In the genomic region with DNA sequence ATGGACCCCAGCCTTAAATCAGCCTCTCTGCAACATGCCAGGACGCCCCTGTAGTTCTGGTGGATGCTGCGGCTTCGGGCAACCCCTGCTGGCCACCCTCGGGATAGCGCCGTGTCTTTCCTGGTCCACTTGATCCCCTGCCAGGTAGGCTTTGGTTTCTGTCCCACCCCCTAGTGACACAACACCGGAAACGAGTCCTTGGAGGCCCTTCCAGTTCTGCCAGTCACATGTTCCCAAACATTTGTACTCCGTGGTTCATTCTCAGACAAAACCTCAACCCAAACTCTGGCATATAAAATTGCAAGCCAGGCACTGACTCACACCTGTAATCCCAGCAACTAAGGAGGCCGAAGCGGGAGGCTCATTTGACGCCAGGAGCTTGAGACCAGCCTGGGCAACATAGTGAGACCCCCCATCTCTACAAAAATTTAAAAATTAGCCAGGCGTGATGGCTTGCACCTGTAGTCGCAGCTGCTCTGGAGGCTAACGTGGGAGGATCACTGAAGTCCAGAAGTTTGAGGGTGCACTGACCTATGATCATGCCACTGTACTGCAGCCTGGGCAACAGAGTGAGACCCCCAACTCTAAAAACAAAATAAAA, we compare ENCODE assay signal across 8 cellular contexts. TPM values are rescaled to one million over a fixed set of nuclear protein-coding genes. Genes with fewer than 3 reads are reported as not detected.
DNase-seq lines count a peak whose midpoint lies in the region; ATAC-seq and TF ChIP-seq lines count a peak whose summit lies in the region.

No MANE protein-coding gene starts in this region.

- TF ChIP-seq CTCF in WERI-Rb-1 (IDR thresholded peaks at IDR 0.05; ENCODE audit: low read depth, low read length) = peak; percentile 97
- peak; percentile 83 to 95 (median 93) for TF ChIP-seq CTCF in breast epithelium (IDR thresholded peaks at IDR 0.05)

- H3K27me3 ChIP-seq in BLaER1 = no peaks in the 10 kb centered on the region
- H3K27me3 ChIP-seq in WERI-Rb-1 (ENCODE audit: insufficient read depth, low read depth, severe bottlenecking) = no peaks in the 10 kb centered on the region
- H3K27me3 ChIP-seq in breast epithelium = no peaks in the 10 kb centered on the region

- H3K4me1 ChIP-seq in BLaER1 (peaks cover 55% of the 10 kb centered on the region), breast epithelium (no peaks in the 10 kb centered on the region)

- H3K36me3 ChIP-seq in BLaER1 (peaks cover 54% of the 10 kb centered on the region), WERI-Rb-1 (peaks cover 7% of the 10 kb centered on the region), breast epithelium (no peaks in the 10 kb centered on the region)

- H3K27ac ChIP-seq in BLaER1 (no peak overlapping the region), WERI-Rb-1 (no peak overlapping the region), breast epithelium (peak overlapping the region; percentile 67 to 68)

- no peak for TF ChIP-seq POLR2A in breast epithelium (IDR thresholded peaks at IDR 0.05)

- intact Hi-C loops in breast epithelium (cut with DNase I; ENCODE audit: low total_unique reads) = no loop called here

- no peak overlapping the region for H3K4me3 ChIP-seq in BLaER1
- no peak overlapping the region for H3K4me3 ChIP-seq in WERI-Rb-1 (ENCODE audit: low read depth, low read length)
- peak overlapping the region in 2 of 3 donors; percentile 20 to 40 for H3K4me3 ChIP-seq in breast epithelium

- H3K9ac ChIP-seq in BLaER1 = no peak overlapping the region

- ATAC-seq in GM21423 (IDR thresholded peaks at IDR 0.05; ENCODE audit: unreplicated experiment) = peak; percentile 72
- ATAC-seq in GM18861 (IDR thresholded peaks at IDR 0.05; ENCODE audit: unreplicated experiment) = no peak

- DNase-seq in NCI-H2029 (lab: John Stamatoyannopoulos, UW) = peak; percentile 95
- DNase-seq in WERI-Rb-1 = peak; percentile 85
- peak; percentile 88 to 93 for DNase-seq in breast epithelium (ENCODE audit: low spot score in 2 of 2)
- peak; percentile 84 for DNase-seq in iris pigment epithelial cell (ENCODE audit: low read depth)
- peak in 3 of 4 experiments; percentile 61 to 67 (median 62) for DNase-seq in stimulated activated CD4-positive, alpha-beta T cell treated with anti-CD3 and anti-CD28 coated beads, Interleukin-1b, Interleukin-23, amount 100 ng/mL, for 24 hours (ENCODE audit: low read depth in 4 of 4, low spot score in 1 of 4)

- 0 out of 2 replicates have a peak, but pooled peaks cover 8% of the 10 kb centered on the region for H4K20me1 ChIP-seq in BLaER1

- peak overlapping the region; percentile 44 for H3K4me2 ChIP-seq in BLaER1

- H3K9me3 ChIP-seq in BLaER1 = no peaks in the 10 kb centered on the region
- no peaks in the 10 kb centered on the region for H3K9me3 ChIP-seq in WERI-Rb-1 (ENCODE audit: severe bottlenecking)
- no peaks in the 10 kb centered on the region for H3K9me3 ChIP-seq in breast epithelium

RNA-seq across cellular contexts. Expression of a gene that starts 37.0 kb away (rescaled TPM):
- 1 to 10 TPM in 2 of 3 donors, not detected in 1; 1.3 to 6.7 TPM for total RNA-seq in breast epithelium

RNA-seq across cellular contexts. Expression of a gene that starts 42.0 kb away (rescaled TPM):
- 10 to 100 TPM in 2 of 3 donors, 1 to 10 TPM in 1; 7.9 to 46.6 (median 20.0) TPM for total RNA-seq in breast epithelium

RNA-seq across cellular contexts. Expression of a gene that starts 51.0 kb away (rescaled TPM):
- total RNA-seq in breast epithelium = under 1 TPM in 1 of 3 donors, not detected in 2; 0.29 TPM

Comparison
In these comparisons a context has a peak if more than half of its experiments do, and no peak if none do; other contexts are left out.
1. H3K27ac ChIP-seq: peak in breast epithelium (2 of 2); none in BLaER1 (single experiment) and WERI-Rb-1 (single experiment).
2. H3K4me3 ChIP-seq: peak in breast epithelium (2 of 3); none in BLaER1 (single experiment) and WERI-Rb-1 (single experiment).
3. Peak in every context shown above with its lines, with median percentiles within 50 percentile points of each other: DNase-seq.